In the genomic region with DNA sequence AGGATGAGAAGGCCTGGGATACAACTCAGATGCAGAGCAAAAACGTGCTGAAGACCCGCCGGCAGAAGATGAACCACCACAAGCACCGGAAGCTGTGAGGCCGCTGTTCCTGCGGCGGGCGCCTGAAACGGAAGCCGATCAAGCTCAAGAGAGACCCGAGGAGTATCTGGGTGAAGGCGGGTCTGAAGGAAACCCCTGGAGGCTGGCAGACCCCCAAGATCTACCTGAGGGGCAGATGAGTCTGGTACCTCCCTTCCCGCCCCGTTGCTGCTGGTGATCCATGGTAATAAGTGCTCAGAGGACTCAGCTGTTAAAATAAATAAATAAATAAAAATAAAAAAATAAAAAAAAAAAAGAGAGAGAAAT, we compare ENCODE assay signal across 20 cellular contexts.
DNase-seq lines count a peak whose midpoint lies in the region; ATAC-seq, FAIRE-seq and TF ChIP-seq lines count a peak whose summit lies in the region.
"Had no signal": no experiment of that assay in that cellular context is flagged by ENCODE, and none has a peak within 500 bp of the region (broad histone marks: within the 10 kb centered on the region; RNA-seq: fewer than 3 reads in every experiment).

No MANE protein-coding gene starts in this region.

- intact Hi-C loops in tibial artery (cut with DNase I; ENCODE audit: low total_unique reads), result no loop called here

- H3K4ac ChIP-seq in mesenchymal stem cell (ENCODE audit: low read depth in 1 of 2, low read length in 2 of 2), result peak overlapping the region; percentile 35 to 69

- peak overlapping the region; percentile 47 for H4K8ac ChIP-seq in mesenchymal stem cell (ENCODE audit: low read length)

- peak overlapping the region; percentile 29 for H2BK120ac ChIP-seq in mesenchymal stem cell (ENCODE audit: low read depth, low read length)

- H3K4me3 ChIP-seq in HEK293 (ENCODE audit: low read depth, low read length), result no peak overlapping the region
- no peak overlapping the region for H3K4me3 ChIP-seq in astrocyte (ENCODE audit: insufficient read depth, low read depth, low read length)
- no peak overlapping the region for H3K4me3 ChIP-seq in mesenchymal stem cell (ENCODE audit: insufficient read depth in 1 of 2, low read depth in 1 of 2, low read length in 2 of 2)
- H3K4me3 ChIP-seq in tibial artery, result no peak overlapping the region
- H3K4me3 ChIP-seq in Karpas-422 (ENCODE audit: low read length), result no peak overlapping the region
- H3K4me3 ChIP-seq: dorsolateral prefrontal cortex, psoas muscle had no signal

- H3K4me1 Mint-ChIP-seq in astrocyte (ENCODE audit: low read depth, unreplicated experiment), result peaks cover 13% of the 10 kb centered on the region
- H3K4me1 Mint-ChIP-seq: CD4-positive, CD25-positive, alpha-beta regulatory T cell; central memory CD8-positive, alpha-beta T cell had no signal

- H2BK5ac ChIP-seq in mesenchymal stem cell (ENCODE audit: low read depth, low read length, poor library complexity, severe bottlenecking), result no peak overlapping the region

- H3K14ac ChIP-seq in mesenchymal stem cell (ENCODE audit: low read length in 2 of 2), result peak overlapping the region in 1 of 2 experiments; percentile 94

- DNase-seq in astrocyte (ENCODE audit: low read depth), result no peak
- DNase-seq in mesenchymal stem cell, result no peak
- no peak for DNase-seq in tibial artery
- DNase-seq in Karpas-422, result no peak
- DNase-seq in GDM1 (lab: John Stamatoyannopoulos, UW), result no peak
- DNase-seq in GM20000 (ENCODE audit: low spot score), result no peak
- DNase-seq: CD4-positive, CD25-positive, alpha-beta regulatory T cell; dorsolateral prefrontal cortex; Kasumi-1; NCI-H187 treated with DMSO at 0.1 percent for 48 hours; NCI-H526; psoas muscle; T-helper 9 cell had no signal

- POLR2A ChIA-PET in HEK293 (lab: Yijun Ruan, JAX), result interaction anchor here (1.5 to 3.1 kb wide), 3 partner anchors 9 to 89 kb away, joined by 7 to 25 read pairs (median 14); a partner anchor contains a TSS

- H3K36me3 ChIP-seq in HEK293 (ENCODE audit: control insufficient read depth in 2 of 2, insufficient read depth in 1 of 2, low read length in 2 of 2) (no peaks in the 10 kb centered on the region), astrocyte (ENCODE audit: insufficient read depth, low read length) (no peaks in the 10 kb centered on the region), mesenchymal stem cell (ENCODE audit: control insufficient read depth in 1 of 2, insufficient read depth in 2 of 2, low read depth in 1 of 2, low read length in 2 of 2) (no peaks in the 10 kb centered on the region), tibial artery (no peaks in the 10 kb centered on the region), Karpas-422 (ENCODE audit: insufficient read depth, low read length) (no peaks in the 10 kb centered on the region)

- no peak overlapping the region for H3K23ac ChIP-seq in mesenchymal stem cell (ENCODE audit: low read length in 2 of 2)

- H3K4me3 Mint-ChIP-seq in astrocyte (ENCODE audit: unreplicated experiment), result no peak overlapping the region
- H3K4me3 Mint-ChIP-seq: activated naive CD8-positive, alpha-beta T cell; CD4-positive, CD25-positive, alpha-beta regulatory T cell; central memory CD8-positive, alpha-beta T cell; WTC11 had no signal

- H3K4me1 ChIP-seq in HEK293 (ENCODE audit: control insufficient read depth, insufficient read depth, low read length) (peaks cover 32% of the 10 kb centered on the region), astrocyte (ENCODE audit: insufficient read depth, low read length) (peaks cover 18% of the 10 kb centered on the region), mesenchymal stem cell (ENCODE audit: control insufficient read depth, insufficient read depth, low read depth, low read length) (peaks cover 8% of the 10 kb centered on the region), tibial artery (peaks cover 0 to 49% (median 25%) of the 10 kb centered on the region in 4 donors), Karpas-422 (ENCODE audit: low read length) (no peaks in the 10 kb centered on the region)
- H3K4me1 ChIP-seq: psoas muscle had no signal

- ATAC-seq in HG03469 (IDR thresholded peaks at IDR 0.05; ENCODE audit: unreplicated experiment), result no peak
- ATAC-seq: psoas muscle had no signal

- H2BK12ac ChIP-seq in mesenchymal stem cell (ENCODE audit: low read length in 2 of 2), result peak overlapping the region; percentile 51 to 85

- H3K9me3 ChIP-seq in HEK293 (ENCODE audit: control insufficient read depth, insufficient read depth, low read depth, low read length), result no peaks in the 10 kb centered on the region
- no peaks in the 10 kb centered on the region for H3K9me3 ChIP-seq in astrocyte (ENCODE audit: insufficient read depth, low read depth, low read length)
- H3K9me3 ChIP-seq in mesenchymal stem cell (ENCODE audit: control insufficient read depth, low read length), result no peaks in the 10 kb centered on the region
- H3K9me3 ChIP-seq in tibial artery, result no peaks in the 10 kb centered on the region
- H3K9me3 ChIP-seq in Karpas-422 (ENCODE audit: low read length), result no peaks in the 10 kb centered on the region
- H3K9me3 ChIP-seq: psoas muscle had no signal

- FAIRE-seq in astrocyte (lab: Jason Lieb, UNC), result no peak
- FAIRE-seq: GM19239, kidney had no signal

- H3K4me2 ChIP-seq in astrocyte (ENCODE audit: low read length) (peak overlapping the region; percentile 15), mesenchymal stem cell (ENCODE audit: low read length, poor library complexity, severe bottlenecking) (no peak overlapping the region), Karpas-422 (ENCODE audit: low read depth, low read length, poor library complexity, severe bottlenecking) (no peak overlapping the region)

- H3K36me3 Mint-ChIP-seq in astrocyte (ENCODE audit: low read depth, unreplicated experiment), result no peaks in the 10 kb centered on the region
- H3K36me3 Mint-ChIP-seq: activated naive CD8-positive, alpha-beta T cell; CD4-positive, CD25-positive, alpha-beta regulatory T cell; WTC11 had no signal

- no peaks in the 10 kb centered on the region for H4K20me1 ChIP-seq in astrocyte (ENCODE audit: insufficient read depth, low read length)
- H4K20me1 ChIP-seq in Karpas-422 (ENCODE audit: insufficient read depth, low read depth, low read length), result no peaks in the 10 kb centered on the region

- H3K9ac ChIP-seq in astrocyte (ENCODE audit: low read length) (peak overlapping the region; percentile 45), mesenchymal stem cell (ENCODE audit: low read length) (no peak overlapping the region), Karpas-422 (ENCODE audit: low read length) (no peak overlapping the region)

- H2AFZ ChIP-seq in astrocyte (ENCODE audit: low read depth, low read length) (peak overlapping the region; percentile 45), mesenchymal stem cell (ENCODE audit: low read depth, low read length) (peak overlapping the region; percentile 54), Karpas-422 (ENCODE audit: low read length) (no peak overlapping the region)

- H3K27me3 ChIP-seq in astrocyte (ENCODE audit: insufficient read depth, low read length) (no peaks in the 10 kb centered on the region), mesenchymal stem cell (ENCODE audit: control insufficient read depth in 1 of 2, insufficient read depth in 1 of 2, low read length in 2 of 2) (no peaks in the 10 kb centered on the region), tibial artery (no peaks in the 10 kb centered on the region), Karpas-422 (ENCODE audit: low read length) (no peaks in the 10 kb centered on the region)
- H3K27me3 ChIP-seq: dorsolateral prefrontal cortex had no signal

- TF ChIP-seq CTCF in HEK293 (tag by site-specific recombination; IDR thresholded peaks at IDR 0.05) (no peak), astrocyte (IDR thresholded peaks at IDR 0.05; ENCODE audit: insufficient read depth, low read depth, low read length) (no peak), tibial artery (IDR thresholded peaks at IDR 0.05) (no peak), GM20000 (IDR thresholded peaks at IDR 0.05; ENCODE audit: extremely low read depth, missing control alignments) (no peak)

- peak overlapping the region; percentile 34 for H2BK15ac ChIP-seq in mesenchymal stem cell (ENCODE audit: low read depth, poor library complexity, severe bottlenecking)

- H3K79me2 ChIP-seq in astrocyte (ENCODE audit: insufficient read depth, low read length) (no peaks in the 10 kb centered on the region), Karpas-422 (ENCODE audit: low read length) (no peaks in the 10 kb centered on the region)

- H3K9me3 Mint-ChIP-seq in astrocyte (ENCODE audit: unreplicated experiment), result no peaks in the 10 kb centered on the region

- H3K79me1 ChIP-seq in mesenchymal stem cell (replicated peaks; ENCODE audit: low read length, poor library complexity, severe bottlenecking), result no peaks in the 10 kb centered on the region

- no peaks in the 10 kb centered on the region for H3K27me3 Mint-ChIP-seq in astrocyte (ENCODE audit: low read depth, unreplicated experiment)
- H3K27me3 Mint-ChIP-seq: activated naive CD8-positive, alpha-beta T cell; CD4-positive, CD25-positive, alpha-beta regulatory T cell; central memory CD8-positive, alpha-beta T cell had no signal

- peak overlapping the region; percentile 77 for H4K91ac ChIP-seq in mesenchymal stem cell (ENCODE audit: low read length)

- CTCF ChIA-PET in HEK293 (lab: Yijun Ruan, JAX), result interaction anchor here (0.6 to 2.9 kb wide), 4 partner anchors 12 to 999 kb away, joined by 3 to 16 read pairs (median 6); no protein-coding TSS in a partner anchor

- H3K27ac ChIP-seq in HEK293 (ENCODE audit: extremely low read depth, low read depth, low read length) (peak overlapping the region; percentile 85), astrocyte (ENCODE audit: low read depth, low read length) (peak overlapping the region; percentile 65), mesenchymal stem cell (ENCODE audit: low read length, poor library complexity, severe bottlenecking) (peak overlapping the region; percentile 47), tibial artery (peak overlapping the region; percentile 65 to 72), Karpas-422 (ENCODE audit: low read length) (no peak overlapping the region)
- H3K27ac ChIP-seq: dorsolateral prefrontal cortex, psoas muscle had no signal

- WGBS in mesenchymal stem cell, result 90% methylated on average over 12 of the region's 14 CpGs

- no peak overlapping the region for H3K27ac Mint-ChIP-seq in astrocyte (ENCODE audit: unreplicated experiment)
- H3K27ac Mint-ChIP-seq: activated naive CD8-positive, alpha-beta T cell; CD4-positive, CD25-positive, alpha-beta regulatory T cell; WTC11 had no signal

- H2AK5ac ChIP-seq in mesenchymal stem cell (ENCODE audit: low read length, severe bottlenecking), result peak overlapping the region; percentile 59

- H3K18ac ChIP-seq in mesenchymal stem cell (ENCODE audit: low read depth in 1 of 2, low read length in 2 of 2), result peak overlapping the region; percentile 67 to 84

- H3K9me2 ChIP-seq in Karpas-422 (replicated peaks; ENCODE audit: insufficient read depth, low read length), result no peaks in the 10 kb centered on the region

TF ChIP-seq in HEK293, 187 proteins besides CTCF, POLR2A, EP300 and RAD21 (continues in another document):
- TF ChIP-seq IKZF3 (tag by site-specific recombination; IDR thresholded peaks at IDR 0.05) (no peak), ZNF214 (tag by site-specific recombination; IDR thresholded peaks at IDR 0.05; ENCODE audit: borderline replicate concordance) (no peak), ZNF174 (tag by site-specific recombination; IDR thresholded peaks at IDR 0.05) (no peak), ZNF16 (tag by site-specific recombination; IDR thresholded peaks at IDR 0.05; ENCODE audit: low read depth) (no peak), ZNF157 (tag by site-specific recombination; IDR thresholded peaks at IDR 0.05) (no peak)
